Comparison of ENCODE assay signal across 16 cellular contexts in the genomic region with DNA sequence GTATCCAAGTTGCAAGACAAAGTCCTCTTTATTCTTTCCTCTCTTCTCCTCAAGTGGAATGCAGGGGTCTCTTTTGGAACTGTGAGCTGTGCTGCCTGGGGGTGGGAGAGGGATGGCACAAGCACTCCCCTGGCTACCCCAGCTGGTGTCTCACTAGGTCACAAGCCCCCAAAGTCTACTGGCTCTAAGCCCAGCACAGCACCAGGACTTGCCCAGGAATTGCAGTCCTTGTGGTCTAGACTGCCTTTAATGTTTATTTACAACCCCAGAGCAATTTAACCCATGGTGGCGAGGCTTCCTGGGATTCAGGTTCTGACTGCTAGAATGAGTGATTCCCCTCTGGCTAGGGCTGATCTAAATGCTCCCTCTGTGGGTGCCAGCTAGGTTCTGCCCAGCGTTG.
"Had no signal": no experiment of that assay in that cellular context is flagged by ENCODE, and none has a peak within 500 bp of the region (broad histone marks: within the 10 kb centered on the region; RNA-seq: fewer than 3 reads in every experiment).

No MANE protein-coding gene starts in this region.

- DNase-seq: activated CD4-positive, alpha-beta memory T cell treated with anti-CD3 and anti-CD28 coated beads for 36 hours; activated CD4-positive, alpha-beta T cell treated with anti-CD3 and anti-CD28 coated beads for 1 hour; activated naive CD4-positive, alpha-beta T cell treated with anti-CD3 and anti-CD28 coated beads, Interleukin-2, amount 10 ng/mL, durations not matched to agents 7 days and 5 days; dorsolateral prefrontal cortex; esophagus squamous epithelium; foreskin fibroblast; heart left ventricle; kidney; pancreas; stimulated activated CD4-positive, alpha-beta T cell treated with anti-CD3 and anti-CD28 coated beads, Interleukin-4, amount 100 ng/mL, for 24 hours; T-helper 17 cell had no signal

- H3K27me3 ChIP-seq: dorsolateral prefrontal cortex, esophagus squamous epithelium, heart left ventricle, neural progenitor cell had no signal

- H3K36me3 ChIP-seq: esophagus squamous epithelium, heart left ventricle, neural progenitor cell, pancreas had no signal

- H3K36me3 Mint-ChIP-seq: activated naive CD4-positive, alpha-beta T cell treated with anti-CD3 and anti-CD28 coated beads, Interleukin-2, amount 10 ng/mL, durations not matched to agents 7 days and 5 days; neural progenitor cell had no signal

- H2AFZ ChIP-seq: neural progenitor cell had no signal

- H3K9me3 ChIP-seq: esophagus squamous epithelium, pancreas had no signal

- H3K4me2 ChIP-seq: neural progenitor cell had no signal

- H3K4me3 ChIP-seq: dorsolateral prefrontal cortex, esophagus squamous epithelium, heart left ventricle, neural progenitor cell, pancreas had no signal

- H3K4me1 ChIP-seq: esophagus squamous epithelium, neural progenitor cell had no signal

- H3K27me3 Mint-ChIP-seq: brain had no signal

- H3K4me3 Mint-ChIP-seq: activated CD4-positive, alpha-beta memory T cell treated with anti-CD3 and anti-CD28 coated beads for 36 hours; activated naive CD4-positive, alpha-beta T cell treated with anti-CD3 and anti-CD28 coated beads, Interleukin-2, amount 10 ng/mL, durations not matched to agents 7 days and 5 days; activated T-helper 1 cell treated with anti-CD3 and anti-CD28 coated beads, Interleukin-12 subunit alpha, Interleukin-12 subunit beta, Interleukin-2, Interleukin-4 antibody, amounts not matched to agents 30 ng/mL and 10 ng/mL and 1 ng/mL, durations not matched to agents 14 hours and 24 hours and 36 hours; brain; mesothelial cell of epicardium; neural progenitor cell; stimulated activated naive CD8-positive, alpha-beta T cell treated with anti-CD3 and anti-CD28 coated beads, Interleukin-15, Interleukin-2, amounts not matched to agents 100 ng/mL and 50 ng/mL, for 24 hours; T-helper 17 cell had no signal

- H3K27ac ChIP-seq: dorsolateral prefrontal cortex, esophagus squamous epithelium, heart left ventricle, neural progenitor cell, pancreas had no signal

- H3K27ac Mint-ChIP-seq: activated CD4-positive, alpha-beta memory T cell treated with anti-CD3 and anti-CD28 coated beads for 36 hours; activated naive CD4-positive, alpha-beta T cell treated with anti-CD3 and anti-CD28 coated beads, Interleukin-2, amount 10 ng/mL, durations not matched to agents 7 days and 5 days; activated T-helper 1 cell treated with anti-CD3 and anti-CD28 coated beads, Interleukin-12 subunit alpha, Interleukin-12 subunit beta, Interleukin-2, Interleukin-4 antibody, amounts not matched to agents 30 ng/mL and 10 ng/mL and 1 ng/mL, durations not matched to agents 14 hours and 24 hours and 36 hours; brain; mesothelial cell of epicardium; stimulated activated naive CD8-positive, alpha-beta T cell treated with anti-CD3 and anti-CD28 coated beads, Interleukin-15, Interleukin-2, amounts not matched to agents 100 ng/mL and 50 ng/mL, for 24 hours; T-helper 17 cell had no signal

- H3K9ac ChIP-seq: neural progenitor cell had no signal
